In the genomic region with DNA sequence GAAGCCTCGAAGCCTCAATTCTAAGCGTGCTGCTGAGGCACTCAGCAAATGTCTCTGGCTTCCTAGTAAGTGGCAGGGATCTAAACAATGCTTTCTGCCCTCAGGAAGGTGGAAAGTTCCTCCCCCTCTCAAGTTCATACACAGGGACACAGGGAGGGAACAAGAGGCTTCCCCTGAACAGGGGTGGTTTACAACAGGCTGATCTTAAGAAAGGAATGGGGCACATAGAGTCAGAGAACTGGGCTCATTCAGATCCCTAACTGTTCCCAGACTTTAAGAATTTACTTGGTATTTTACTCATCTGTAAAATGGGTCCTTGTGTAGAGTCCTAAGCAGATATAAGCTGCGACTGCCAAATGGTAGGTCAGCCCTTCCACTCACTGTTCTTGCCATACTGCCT, we compare ENCODE assay signal across 13 cellular contexts. TPM values are rescaled to one million over a fixed set of nuclear protein-coding genes. Genes with fewer than 3 reads are reported as not detected.
A peak's percentile ranks its signal among the peaks of the same experiment; 100 is the strongest.
DNase-seq lines count a peak whose midpoint lies in the region; ATAC-seq and TF ChIP-seq lines count a peak whose summit lies in the region.
"Had no signal": no experiment of that assay in that cellular context is flagged by ENCODE, and none has a peak within 500 bp of the region (broad histone marks: within the 10 kb centered on the region; RNA-seq: fewer than 3 reads in every experiment).

No MANE protein-coding gene starts in this region.

- no peaks in the 10 kb centered on the region for H3K36me3 ChIP-seq in gastrocnemius medialis

- CTCF ChIA-PET in CD4-positive, alpha-beta T cell (lab: Charles Lee) = no interaction called here

- H3K4me3 ChIP-seq in AG10803 (ENCODE audit: low read length) (peak overlapping the region; percentile 91), fibroblast of villous mesenchyme (ENCODE audit: low read depth, low read length) (peak overlapping the region; percentile 96), gastrocnemius medialis (no peak overlapping the region)

- ATAC-seq in gastrocnemius medialis (no peak), HG02759 (IDR thresholded peaks at IDR 0.05; ENCODE audit: unreplicated experiment) (no peak)
- no peak for ATAC-seq in CD4-positive, alpha-beta T cell (ENCODE audit: poor library complexity)

- H3K4me1 ChIP-seq in gastrocnemius medialis = peaks cover 31 to 38% of the 10 kb centered on the region in 2 donors

- H3K9me3 Mint-ChIP-seq in CD4-positive, alpha-beta T cell = no peaks in the 10 kb centered on the region
- H3K9me3 Mint-ChIP-seq: activated CD4-positive, alpha-beta memory T cell treated with anti-CD3 and anti-CD28 coated beads for 36 hours; endodermal cell had no signal

- no peak overlapping the region for H3K4me3 Mint-ChIP-seq in CD4-positive, alpha-beta T cell
- H3K4me3 Mint-ChIP-seq: activated CD4-positive, alpha-beta memory T cell treated with anti-CD3 and anti-CD28 coated beads for 36 hours; activated naive CD8-positive, alpha-beta T cell had no signal

- POLR2A ChIA-PET in CD4-positive, alpha-beta T cell (lab: Charles Lee) = no interaction called here

- TF ChIP-seq POLR2A in gastrocnemius medialis (IDR thresholded peaks at IDR 0.05) = no peak

- TF ChIP-seq CTCF in AG10803 (conservative IDR thresholded peaks at IDR 0.05; ENCODE audit: low read length) = no peak
- TF ChIP-seq CTCF in fibroblast of villous mesenchyme (IDR thresholded peaks at IDR 0.05; ENCODE audit: insufficient read depth, low read depth, low read length) = no peak
- TF ChIP-seq CTCF in gastrocnemius medialis (IDR thresholded peaks at IDR 0.05 in 4 of 5, conservative IDR thresholded peaks at IDR 0.05 in 1 of 5) = no peak
- no peak for TF ChIP-seq CTCF in CD4-positive, alpha-beta T cell (IDR thresholded peaks at IDR 0.05)

- H3K27me3 Mint-ChIP-seq in CD4-positive, alpha-beta T cell = peaks cover 42% of the 10 kb centered on the region

- no peaks in the 10 kb centered on the region for H3K9me3 ChIP-seq in gastrocnemius medialis
- no peaks in the 10 kb centered on the region for H3K9me3 ChIP-seq in CD4-positive, alpha-beta T cell (ENCODE audit: control insufficient read depth, low read length)

- H3K27ac ChIP-seq in gastrocnemius medialis = peak overlapping the region in 3 of 4 donors; percentile 25 to 59 (median 42)
- H3K27ac ChIP-seq in CD4-positive, alpha-beta T cell (ENCODE audit: low read depth, low read length) = no peak overlapping the region

- peaks cover 0 to 3% (median 0%) of the 10 kb centered on the region in 3 donors for H3K27me3 ChIP-seq in gastrocnemius medialis
- H3K27me3 ChIP-seq in CD4-positive, alpha-beta T cell (ENCODE audit: control insufficient read depth, insufficient read depth, low read length) = peaks cover 10% of the 10 kb centered on the region

- in situ Hi-C loops in gastrocnemius medialis (cut with MboI; ENCODE audit: low sequenced_read_pairs in 4 of 4) = loop anchor here in 3 of 4 donors (10.0 to 25.0 kb wide), 3 partner anchors 142 to 233 kb away; no protein-coding TSS in a partner anchor

- intact Hi-C loops in gastrocnemius medialis (cut with DNase I; ENCODE audit: low total_unique reads) = no loop called here
- intact Hi-C loops in CD4-positive, alpha-beta T cell (cut with DNase I, micrococcal nuclease) = no loop called here

- no peaks in the 10 kb centered on the region for H3K36me3 Mint-ChIP-seq in CD4-positive, alpha-beta T cell (ENCODE audit: low read depth)
- H3K36me3 Mint-ChIP-seq: activated CD4-positive, alpha-beta memory T cell treated with anti-CD3 and anti-CD28 coated beads for 36 hours; activated naive CD8-positive, alpha-beta T cell; naive thymus-derived CD8-positive, alpha-beta T cell had no signal

- no peaks in the 10 kb centered on the region for H3K4me1 Mint-ChIP-seq in CD4-positive, alpha-beta T cell (ENCODE audit: low read depth)

- no peak for DNase-seq in AG10803 (ENCODE audit: low read depth)
- peak; percentile 64 for DNase-seq in RPMI7951 (ENCODE audit: low read depth)
- peak; percentile 45 for DNase-seq in fibroblast of villous mesenchyme (ENCODE audit: low read depth)
- no peak for DNase-seq in gastrocnemius medialis
- no peak for DNase-seq in activated T-cell treated with anti-CD3 and anti-CD28 coated beads, Interleukin-2, amount 50 U/mL, for 1 hour
- DNase-seq in globus pallidus (ENCODE audit: low spot score) = no peak
- DNase-seq in CD4-positive, alpha-beta T cell = no peak
- DNase-seq: activated CD4-positive, alpha-beta memory T cell treated with anti-CD3 and anti-CD28 coated beads for 36 hours; endodermal cell; naive thymus-derived CD8-positive, alpha-beta T cell; NCI-H524 had no signal

- H3K27ac Mint-ChIP-seq in CD4-positive, alpha-beta T cell = no peak overlapping the region
- H3K27ac Mint-ChIP-seq: activated CD4-positive, alpha-beta memory T cell treated with anti-CD3 and anti-CD28 coated beads for 36 hours; activated naive CD8-positive, alpha-beta T cell; endodermal cell had no signal

RNA-seq across cellular contexts. Expression of a gene that starts 2.5 kb away (rescaled TPM):
- total RNA-seq in RPMI7951 (2014; rRNA removed; shearing (Covaris generic)) = 147 and 149 TPM in 2 replicates
- 120 and 202 TPM in 2 replicates for total RNA-seq in fibroblast of villous mesenchyme
- 10 to 100 TPM; 39.4 to 64.3 (median 50.5) TPM for total RNA-seq in gastrocnemius medialis
- under 1 TPM; 0.16 to 0.47 TPM for total RNA-seq in CD4-positive, alpha-beta T cell

Comparison
In these comparisons a context has a peak if more than half of its experiments do, and no peak if none do; other contexts are left out.
1. DNase-seq: peak in RPMI7951 (single experiment) and fibroblast of villous mesenchyme (single experiment); none in AG10803 (single experiment), gastrocnemius medialis (0 of 2), activated T-cell treated with anti-CD3 and anti-CD28 coated beads, Interleukin-2, amount 50 U/mL, for 1 hour (single experiment), globus pallidus (single experiment) and CD4-positive, alpha-beta T cell (0 of 10).
2. H3K4me3 ChIP-seq: peak in AG10803 (single experiment) and fibroblast of villous mesenchyme (single experiment); none in gastrocnemius medialis (0 of 4).
3. RNA of a gene that starts 2.5 kb away (total RNA-seq): 120 to 202 TPM in fibroblast of villous mesenchyme, 147 to 149 TPM in RPMI7951 and 39.4 to 64.3 TPM in gastrocnemius medialis; 0.16 to 0.47 TPM in CD4-positive, alpha-beta T cell; every median in the first group is over 10 times any median in the second.